Comparison of ENCODE assay signal across 10 cellular contexts in genomic region chr5:142095651-142096330, GRCh38.
DNase-seq lines count a peak whose midpoint lies in the region; ATAC-seq and TF ChIP-seq lines count a peak whose summit lies in the region.
"Had no signal": no experiment of that assay in that cellular context is flagged by ENCODE, and none has a peak within 500 bp of the region (broad histone marks: within the 10 kb centered on the region; RNA-seq: fewer than 3 reads in every experiment).

No MANE protein-coding gene starts in this region.

- peak; percentile 89 for DNase-seq in activated CD4-positive, alpha-beta T cell treated with anti-CD3 and anti-CD28 coated beads for 48 hours
- DNase-seq in central memory CD4-positive, alpha-beta T cell = peak; percentile 93
- DNase-seq in stimulated activated CD4-positive, alpha-beta T cell treated with anti-CD3 and anti-CD28 coated beads, Interleukin-1b, Interleukin-23, amount 100 ng/mL, for 24 hours (ENCODE audit: low read depth in 4 of 4, low spot score in 1 of 4) = peak; percentile 36 to 79 (median 64)
- DNase-seq in NOMO-1 (lab: John Stamatoyannopoulos, UW; ENCODE audit: unreplicated experiment in 2 of 2) = no peak
- no peak for DNase-seq in C1 segment of cervical spinal cord (lab: John Stamatoyannopoulos, UW)
- no peak for DNase-seq in NCI-H524 treated with DMSO at 0.1 percent for 48 hours (lab: John Stamatoyannopoulos, UW)
- DNase-seq: NCI-H146, uterus had no signal

- TF ChIP-seq CTCF in C4-2B (conservative IDR thresholded peaks at IDR 0.05) = no peak

- H3K27ac ChIP-seq in C4-2B = peak overlapping the region; percentile 56
- H3K27ac ChIP-seq: uterus had no signal

- no peak for ATAC-seq in GM21619 (IDR thresholded peaks at IDR 0.05; ENCODE audit: unreplicated experiment)

Comparison
In these comparisons a context has a peak if more than half of its experiments do, and no peak if none do; other contexts are left out.
1. DNase-seq: peak in activated CD4-positive, alpha-beta T cell treated with anti-CD3 and anti-CD28 coated beads for 48 hours (single experiment), central memory CD4-positive, alpha-beta T cell (single experiment) and stimulated activated CD4-positive, alpha-beta T cell treated with anti-CD3 and anti-CD28 coated beads, Interleukin-1b, Interleukin-23, amount 100 ng/mL, for 24 hours (4 of 4); none in NOMO-1 (0 of 2), C1 segment of cervical spinal cord (0 of 14) and NCI-H524 treated with DMSO at 0.1 percent for 48 hours (single experiment).